Comparison of ENCODE assay signal across 8 cellular contexts in genomic region chr6:142947702-142948480, GRCh38. TPM values are rescaled to one million over a fixed set of nuclear protein-coding genes. Genes with fewer than 3 reads are reported as not detected.
DNase-seq lines count a peak whose midpoint lies in the region; ATAC-seq and TF ChIP-seq lines count a peak whose summit lies in the region.

No MANE protein-coding gene starts in this region.

- POLR2A ChIA-PET in activated CD4-positive, alpha-beta T cell treated with anti-CD3 and anti-CD28 coated beads for 36 hours (lab: Charles Lee) = interaction anchor here (1.0 kb wide), 1 partner anchor 34 kb away, joined by 3 read pairs; no protein-coding TSS in a partner anchor

- H3K27ac ChIP-seq in mammary epithelial cell (ENCODE audit: insufficient read depth, low read depth, low read length) = peak overlapping the region; percentile 98

- no peaks in the 10 kb centered on the region for H3K27me3 ChIP-seq in HAP-1 (ENCODE audit: low read depth)
- H3K27me3 ChIP-seq in mammary epithelial cell (ENCODE audit: insufficient read depth, low read length) = no peaks in the 10 kb centered on the region

- dilution Hi-C loops in mammary epithelial cell (cut with HindIII; ENCODE audit: low sequenced_read_pairs) = no loop called here

- 8% methylated on average over 13 of the region's 13 CpGs for WGBS in mammary epithelial cell (ENCODE audit: low coverage, missing lambda C conversion rate)

- TF ChIP-seq CTCF in mammary epithelial cell (conservative IDR thresholded peaks at IDR 0.05 in 1 of 2, IDR thresholded peaks at IDR 0.05 in 1 of 2; ENCODE audit: extremely low read depth in 1 of 2, insufficient read depth in 1 of 2, low read depth in 1 of 2, low read length in 2 of 2) = no peak
- no peak for TF ChIP-seq CTCF in mesothelial cell of epicardium (IDR thresholded peaks at IDR 0.05; ENCODE audit: unreplicated experiment)

- peak; percentile 65 for DNase-seq in activated CD4-positive, alpha-beta T cell treated with anti-CD3 and anti-CD28 coated beads for 36 hours
- DNase-seq in activated CD4-positive, alpha-beta T cell treated with anti-CD3 and anti-CD28 coated beads, Interleukin-2, amount 50 U/mL, for 1 hour = no peak
- DNase-seq in HAP-1 (ENCODE audit: low spot score in 2 of 2) (peak in 1 of 2 experiments; percentile 29), MV-4-11 (lab: John Stamatoyannopoulos, UW) (peak; percentile 15), mammary epithelial cell (no peak), mesothelial cell of epicardium (ENCODE audit: low spot score in 2 of 2, unreplicated experiment in 2 of 2) (no peak), C1 segment of cervical spinal cord (lab: John Stamatoyannopoulos, UW) (no peak), posterior cingulate gyrus (no peak)

- peak overlapping the region; percentile 98 for H3K9ac ChIP-seq in mammary epithelial cell (ENCODE audit: insufficient read depth, low read length)

- in situ Hi-C loops in HAP-1 (cut with MboI; ENCODE audit: low sequenced_read_pairs) = no loop called here
- in situ Hi-C loops in mammary epithelial cell (cut with MboI; ENCODE audit: low sequenced_read_pairs in 2 of 2) = loop anchor here in 1 of 2 donors (10.0 kb wide), 2 partner anchors 117 to 253 kb away; partner anchors contain the start of gene AIG1

- H3K4me3 ChIP-seq in HAP-1 (peak overlapping the region; percentile 58), mammary epithelial cell (replicated peaks in 1 of 3; ENCODE audit: insufficient read depth in 1 of 3, low read depth in 2 of 3, low read length in 3 of 3) (peak overlapping the region; percentile 79 to 91 (median 86))

- no peak for ATAC-seq in activated CD4-positive, alpha-beta T cell treated with anti-CD3 and anti-CD28 coated beads for 36 hours

- no peaks in the 10 kb centered on the region for H3K9me3 Mint-ChIP-seq in activated CD4-positive, alpha-beta T cell treated with anti-CD3 and anti-CD28 coated beads for 36 hours (ENCODE audit: low read depth)
- no peaks in the 10 kb centered on the region for H3K9me3 Mint-ChIP-seq in mesothelial cell of epicardium

- H3K36me3 Mint-ChIP-seq in activated CD4-positive, alpha-beta T cell treated with anti-CD3 and anti-CD28 coated beads for 36 hours (ENCODE audit: low read depth) = peaks cover 6% of the 10 kb centered on the region
- no peaks in the 10 kb centered on the region for H3K36me3 Mint-ChIP-seq in mesothelial cell of epicardium

- peak overlapping the region; percentile 96 for H3K4me3 Mint-ChIP-seq in activated CD4-positive, alpha-beta T cell treated with anti-CD3 and anti-CD28 coated beads for 36 hours
- H3K4me3 Mint-ChIP-seq in mesothelial cell of epicardium = peak overlapping the region; percentile 71

- CTCF ChIA-PET in activated CD4-positive, alpha-beta T cell treated with anti-CD3 and anti-CD28 coated beads for 36 hours (lab: Charles Lee) = interaction anchor here (0.8 kb wide), 1 partner anchor 501 kb away, joined by 4 read pairs; no protein-coding TSS in a partner anchor
- CTCF ChIA-PET in mammary epithelial cell (lab: Charles Lee; ENCODE audit: low non-redundant PET) = no interaction called here

- peak overlapping the region; percentile 98 for H3K4me2 ChIP-seq in mammary epithelial cell (ENCODE audit: insufficient read depth, low read depth, low read length)

- peaks cover 24% of the 10 kb centered on the region for H3K4me1 Mint-ChIP-seq in activated CD4-positive, alpha-beta T cell treated with anti-CD3 and anti-CD28 coated beads for 36 hours
- H3K4me1 Mint-ChIP-seq in mesothelial cell of epicardium = peaks cover 21% of the 10 kb centered on the region

- TSS peak; percentile 6 for BruUV-seq in mammary epithelial cell (replicated peaks; lab: Mats Ljungman, UMichigan)

- no peaks in the 10 kb centered on the region for H3K27me3 Mint-ChIP-seq in activated CD4-positive, alpha-beta T cell treated with anti-CD3 and anti-CD28 coated beads for 36 hours
- H3K27me3 Mint-ChIP-seq in mesothelial cell of epicardium (ENCODE audit: low read depth) = no peaks in the 10 kb centered on the region

- H3K4me1 ChIP-seq in HAP-1 = peaks cover 9% of the 10 kb centered on the region
- peaks cover 10% of the 10 kb centered on the region for H3K4me1 ChIP-seq in mammary epithelial cell (ENCODE audit: insufficient read depth, low read length)

- intact Hi-C loops in activated CD4-positive, alpha-beta T cell treated with anti-CD3 and anti-CD28 coated beads for 36 hours (cut with DNase I, micrococcal nuclease) = loop anchor here (1.0 to 10.0 kb wide), 11 partner anchors 76 to 1207 kb away; partner anchors contain the start of genes ADAT2 (in 2 of the 2), AIG1 (in 2 of the 2), PEX3 (in 2 of the 2) and NMBR (in 1 of the 2)
- intact Hi-C loops in mammary epithelial cell (cut with micrococcal nuclease) = loop anchor here (2.0 to 10.0 kb wide), 7 partner anchors 79 to 473 kb away; no protein-coding TSS in a partner anchor
- intact Hi-C loops in posterior cingulate gyrus (cut with DNase I) = loop anchor here (2.0 kb wide), 1 partner anchor 113 kb away; the partner anchor contains the start of gene AIG1

- no peaks in the 10 kb centered on the region for H4K20me1 ChIP-seq in mammary epithelial cell (ENCODE audit: insufficient read depth, low read length)

- H3K36me3 ChIP-seq in HAP-1 (replicated peaks) = no peaks in the 10 kb centered on the region
- H3K36me3 ChIP-seq in mammary epithelial cell (ENCODE audit: insufficient read depth, low read length) = no peaks in the 10 kb centered on the region

- H3K9me3 ChIP-seq in HAP-1 (no peaks in the 10 kb centered on the region), mammary epithelial cell (replicated peaks; ENCODE audit: insufficient read depth, low read length) (no peaks in the 10 kb centered on the region)

- peaks cover 27% of the 10 kb centered on the region for H3K79me2 ChIP-seq in mammary epithelial cell (ENCODE audit: insufficient read depth, low read length)

- peak overlapping the region; percentile 51 for H2AFZ ChIP-seq in mammary epithelial cell (ENCODE audit: low read depth, low read length)

- peak overlapping the region; percentile 91 for H3K27ac Mint-ChIP-seq in activated CD4-positive, alpha-beta T cell treated with anti-CD3 and anti-CD28 coated beads for 36 hours
- H3K27ac Mint-ChIP-seq in mesothelial cell of epicardium = peak overlapping the region; percentile 98

RNA-seq across cellular contexts. Expression of gene HIVEP2, which starts 2.9 kb away (rescaled TPM):
- total RNA-seq in activated CD4-positive, alpha-beta T cell treated with anti-CD3 and anti-CD28 coated beads for 36 hours = 10 to 100 TPM; 30.7 to 33.6 TPM
- total RNA-seq in mammary epithelial cell = 10 to 100 TPM; 14.5 to 26.3 TPM
- polyA plus RNA-seq in mammary epithelial cell = 7.4 TPM
- polyA minus RNA-seq in mammary epithelial cell = 32.3 TPM
- 15.2 to 20.4 TPM (median 16.9 TPM) in 3 replicates for total RNA-seq in mesothelial cell of epicardium

Comparison
In these comparisons a context has a peak if more than half of its experiments do, and no peak if none do; other contexts are left out.
1. DNase-seq: peak in activated CD4-positive, alpha-beta T cell treated with anti-CD3 and anti-CD28 coated beads for 36 hours (single experiment) and MV-4-11 (single experiment); none in activated CD4-positive, alpha-beta T cell treated with anti-CD3 and anti-CD28 coated beads, Interleukin-2, amount 50 U/mL, for 1 hour (single experiment), mammary epithelial cell (single experiment), mesothelial cell of epicardium (0 of 2), C1 segment of cervical spinal cord (0 of 14) and posterior cingulate gyrus (0 of 10).